Comparison of ENCODE assay signal across 9 cellular contexts in the genomic region with DNA sequence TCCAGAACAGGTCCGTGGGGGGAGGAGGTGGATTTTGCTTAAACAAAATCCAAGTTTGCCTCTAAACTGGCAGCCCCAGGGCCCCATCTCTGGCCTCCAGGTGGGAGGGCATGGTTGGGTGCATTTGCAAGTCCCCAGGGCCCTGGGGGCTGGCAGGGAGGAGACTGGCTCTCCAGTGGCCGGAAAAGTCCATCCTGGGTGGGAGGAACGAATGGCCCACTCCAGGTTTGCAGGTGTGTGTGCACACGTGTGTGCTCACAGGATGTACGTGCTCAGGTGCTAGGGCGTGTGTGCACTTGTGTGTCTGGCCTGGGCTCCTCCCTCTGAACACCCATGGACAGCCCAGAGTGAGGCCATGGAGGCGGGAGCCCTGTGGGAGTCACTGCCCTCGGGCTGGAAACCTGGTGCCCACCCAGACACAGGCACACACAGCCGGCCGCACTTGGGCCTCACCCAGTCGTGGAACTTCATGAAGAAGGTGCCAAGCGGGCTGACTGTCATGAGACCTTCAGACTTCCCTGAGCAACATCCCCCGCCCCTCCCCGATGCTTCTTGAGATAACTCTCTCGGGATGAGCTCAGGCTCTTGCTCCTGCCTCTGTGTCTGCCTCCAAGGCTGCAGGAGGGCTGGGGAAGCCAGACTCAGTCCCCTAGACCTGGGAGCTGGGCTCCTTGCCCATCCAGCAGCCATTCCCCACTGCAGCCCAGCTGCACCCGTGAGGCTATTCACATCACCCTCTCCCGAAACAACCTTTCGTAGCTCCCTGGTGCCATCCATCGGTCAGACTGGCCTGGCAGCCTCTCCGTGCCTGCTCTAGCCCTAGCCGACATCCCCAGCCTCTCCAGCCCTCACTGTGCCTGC. TPM values are rescaled to one million over a fixed set of nuclear protein-coding genes. Genes with fewer than 3 reads are reported as not detected.
DNase-seq lines count a peak whose midpoint lies in the region; ATAC-seq and TF ChIP-seq lines count a peak whose summit lies in the region.
"Had no signal": no experiment of that assay in that cellular context is flagged by ENCODE, and none has a peak within 500 bp of the region (broad histone marks: within the 10 kb centered on the region; RNA-seq: fewer than 3 reads in every experiment).

No MANE protein-coding gene starts in this region.

- H3K4me3 Mint-ChIP-seq in T-helper 17 cell = no peak overlapping the region
- no peak overlapping the region for H3K4me3 Mint-ChIP-seq in activated CD4-positive, alpha-beta T cell treated with anti-CD3 and anti-CD28 coated beads, Interleukin-2, amount 10 ng/mL, durations not matched to agents 7 days and 5 days

- TF ChIP-seq CTCF in gastroesophageal sphincter (IDR thresholded peaks at IDR 0.05) (peak in 1 of 4 experiments; percentile 36), sigmoid colon (IDR thresholded peaks at IDR 0.05) (peak in 1 of 4 experiments; percentile 23)

- POLR2A ChIA-PET in activated CD4-positive, alpha-beta T cell treated with anti-CD3 and anti-CD28 coated beads, Interleukin-2, amount 10 ng/mL, durations not matched to agents 7 days and 5 days (lab: Charles Lee) = no interaction called here

- H3K9me3 ChIP-seq in gastroesophageal sphincter (no peaks in the 10 kb centered on the region), sigmoid colon (no peaks in the 10 kb centered on the region), T-helper 17 cell (ENCODE audit: control insufficient read depth, low read length, poor library complexity, severe bottlenecking) (no peaks in the 10 kb centered on the region)

- TF ChIP-seq POLR2A in gastroesophageal sphincter (IDR thresholded peaks at IDR 0.05) (no peak), sigmoid colon (IDR thresholded peaks at IDR 0.05) (no peak)

- no peak for ATAC-seq in gastroesophageal sphincter
- ATAC-seq in T-helper 17 cell = no peak
- no peak for ATAC-seq in GM18907 (IDR thresholded peaks at IDR 0.05; ENCODE audit: unreplicated experiment)

- H3K27ac Mint-ChIP-seq in T-helper 17 cell = no peak overlapping the region
- no peak overlapping the region for H3K27ac Mint-ChIP-seq in activated CD4-positive, alpha-beta T cell treated with anti-CD3 and anti-CD28 coated beads, Interleukin-2, amount 10 ng/mL, durations not matched to agents 7 days and 5 days

- H3K36me3 ChIP-seq in gastroesophageal sphincter (no peaks in the 10 kb centered on the region), sigmoid colon (no peaks in the 10 kb centered on the region)

- H3K4me1 Mint-ChIP-seq in T-helper 17 cell = no peaks in the 10 kb centered on the region
- H3K4me1 Mint-ChIP-seq in activated CD4-positive, alpha-beta T cell treated with anti-CD3 and anti-CD28 coated beads, Interleukin-2, amount 10 ng/mL, durations not matched to agents 7 days and 5 days = no peaks in the 10 kb centered on the region

- H3K27me3 ChIP-seq in gastroesophageal sphincter (no peaks in the 10 kb centered on the region), sigmoid colon (no peaks in the 10 kb centered on the region)

- intact Hi-C loops in sigmoid colon (cut with DNase I) = loop anchor here (1.0 kb wide), 1 partner anchor 53 kb away; the partner anchor contains the start of gene CDCA4

- H3K4me1 ChIP-seq in gastroesophageal sphincter (peaks cover 9 to 98% (median 64%) of the 10 kb centered on the region in 3 donors), sigmoid colon (peaks cover 0 to 82% (median 80%) of the 10 kb centered on the region in 4 donors)

- 9 to 17% methylated on average over 1 to 6 of the region's 21 CpGs for WGBS in gastroesophageal sphincter (ENCODE audit: low coverage in 1 of 2), 2 donors
- 33 to 58% methylated on average over 21 of the region's 21 CpGs for WGBS in sigmoid colon, 2 donors

- no peaks in the 10 kb centered on the region for H3K9me3 Mint-ChIP-seq in activated CD4-positive, alpha-beta T cell treated with anti-CD3 and anti-CD28 coated beads, Interleukin-2, amount 10 ng/mL, durations not matched to agents 7 days and 5 days

- peak; percentile 72 for DNase-seq in GM03348 (ENCODE audit: low spot score)
- peak; percentile 49 for DNase-seq in RPMI7951 (ENCODE audit: low read depth)
- DNase-seq in sigmoid colon = peak; percentile 88
- no peak for DNase-seq in T-helper 17 cell
- DNase-seq in activated CD4-positive, alpha-beta T cell treated with anti-CD3 and anti-CD28 coated beads, Interleukin-2, amount 10 ng/mL, durations not matched to agents 7 days and 5 days = no peak
- no peak for DNase-seq in activated CD4-positive, alpha-beta T cell treated with anti-CD3 and anti-CD28 coated beads, Interleukin-2, amount 50 U/mL, for 1 hour
- DNase-seq: activated CD8-positive, alpha-beta memory T cell treated with anti-CD3 and anti-CD28 coated beads, Interleukin-2, amount 50 U/mL, for 4 hours had no signal

- peak overlapping the region; percentile 39 to 62 for H3K4me3 ChIP-seq in gastroesophageal sphincter
- peak overlapping the region; percentile 49 to 64 (median 56) for H3K4me3 ChIP-seq in sigmoid colon

- TF ChIP-seq EP300 in gastroesophageal sphincter (IDR thresholded peaks at IDR 0.05) = no peak
- TF ChIP-seq EP300 in sigmoid colon (IDR thresholded peaks at IDR 0.05) = no peak

- H3K27ac ChIP-seq in gastroesophageal sphincter = peak overlapping the region; percentile 90 to 98 (median 95)
- H3K27ac ChIP-seq in sigmoid colon = peak overlapping the region; percentile 90 to 97 (median 96)

- CTCF ChIA-PET in activated CD4-positive, alpha-beta T cell treated with anti-CD3 and anti-CD28 coated beads, Interleukin-2, amount 10 ng/mL, durations not matched to agents 7 days and 5 days (lab: Charles Lee) = interaction anchor here (8.4 kb wide), 1 partner anchor 76 kb away, joined by 94 read pairs; no protein-coding TSS in a partner anchor

- peaks cover 2% of the 10 kb centered on the region for H3K36me3 Mint-ChIP-seq in T-helper 17 cell (ENCODE audit: low read depth)
- H3K36me3 Mint-ChIP-seq in activated CD4-positive, alpha-beta T cell treated with anti-CD3 and anti-CD28 coated beads, Interleukin-2, amount 10 ng/mL, durations not matched to agents 7 days and 5 days (ENCODE audit: low read depth) = no peaks in the 10 kb centered on the region

- peaks cover 18% of the 10 kb centered on the region for H3K27me3 Mint-ChIP-seq in T-helper 17 cell
- H3K27me3 Mint-ChIP-seq in activated CD4-positive, alpha-beta T cell treated with anti-CD3 and anti-CD28 coated beads, Interleukin-2, amount 10 ng/mL, durations not matched to agents 7 days and 5 days = peaks cover 3% of the 10 kb centered on the region

RNA-seq across cellular contexts. Expression of gene AHNAK2, which starts 9.4 kb away (rescaled TPM):
- 3.6 and 3.7 TPM in 2 replicates for total RNA-seq in RPMI7951 (2014; rRNA removed; shearing (Covaris generic))
- 100 to 1,000 TPM; 105 to 529 (median 239) TPM for total RNA-seq in gastroesophageal sphincter
- 100 to 1,000 TPM in 3 of 4 donors, 10 to 100 TPM in 1; 81.9 to 218 (median 129) TPM for total RNA-seq in sigmoid colon
- polyA plus RNA-seq in sigmoid colon = 10 to 100 TPM in 1 of 3 donors, 1 to 10 TPM in 1, under 1 TPM in 1; 0.23 to 12.4 (median 2.4) TPM
- not detected for total RNA-seq in T-helper 17 cell
- not detected for total RNA-seq in activated CD4-positive, alpha-beta T cell treated with anti-CD3 and anti-CD28 coated beads, Interleukin-2, amount 10 ng/mL, durations not matched to agents 7 days and 5 days

RNA-seq across cellular contexts. Expression of gene CLBA1, which starts 16.8 kb away (rescaled TPM):
- total RNA-seq in RPMI7951 (2014; rRNA removed; shearing (Covaris generic)) = 3.9 and 8.2 TPM in 2 replicates
- total RNA-seq in gastroesophageal sphincter (1 to 10 TPM; 2.4 to 8.8 (median 5.8) TPM), sigmoid colon (1 to 10 TPM; 3.2 to 5.1 (median 3.6) TPM), T-helper 17 cell (1 to 10 TPM; 1.6 to 4.4 TPM)
- 1 to 10 TPM; 2.8 to 8.4 (median 3.0) TPM for polyA plus RNA-seq in sigmoid colon
- under 1 TPM; 0.60 to 0.77 TPM for total RNA-seq in activated CD4-positive, alpha-beta T cell treated with anti-CD3 and anti-CD28 coated beads, Interleukin-2, amount 10 ng/mL, durations not matched to agents 7 days and 5 days

RNA-seq across cellular contexts. Expression of gene PLD4, which starts 44.1 kb away (rescaled TPM):
- not detected in 2 replicates for total RNA-seq in RPMI7951 (2014; rRNA removed; shearing (Covaris generic))
- total RNA-seq in gastroesophageal sphincter (under 1 TPM in 3 of 4 donors, not detected in 1; under 0.01 to 0.42 (median 0.31) TPM), sigmoid colon (1 to 10 TPM in 1 of 4 donors, under 1 TPM in 3; 0.28 to 1.5 (median 0.60) TPM), T-helper 17 cell (1 to 10 TPM; 1.1 to 4.0 TPM)
- 1 to 10 TPM in 1 of 3 donors, not detected in 2; 7.1 TPM for polyA plus RNA-seq in sigmoid colon
- total RNA-seq in activated CD4-positive, alpha-beta T cell treated with anti-CD3 and anti-CD28 coated beads, Interleukin-2, amount 10 ng/mL, durations not matched to agents 7 days and 5 days = not detected

RNA-seq across cellular contexts. Expression of gene CDCA4, which starts 52.1 kb away (rescaled TPM):
- 39.0 and 42.3 TPM in 2 replicates for total RNA-seq in RPMI7951 (2014; rRNA removed; shearing (Covaris generic))
- 1 to 10 TPM; 5.8 to 7.8 (median 6.2) TPM for total RNA-seq in gastroesophageal sphincter
- 1 to 10 TPM; 5.0 to 7.6 (median 5.6) TPM for total RNA-seq in sigmoid colon
- 10 to 100 TPM in 1 of 3 donors, 1 to 10 TPM in 2; 2.4 to 11.3 (median 3.9) TPM for polyA plus RNA-seq in sigmoid colon
- total RNA-seq in T-helper 17 cell = 10 to 100 TPM; 16.1 to 18.4 TPM
- total RNA-seq in activated CD4-positive, alpha-beta T cell treated with anti-CD3 and anti-CD28 coated beads, Interleukin-2, amount 10 ng/mL, durations not matched to agents 7 days and 5 days = 10 to 100 TPM; 53.0 to 56.6 TPM

Comparison
In these comparisons a context has a peak if more than half of its experiments do, and no peak if none do; other contexts are left out.
1. DNase-seq: peak in GM03348 (single experiment), RPMI7951 (single experiment) and sigmoid colon (single experiment); none in T-helper 17 cell (0 of 3), activated CD4-positive, alpha-beta T cell treated with anti-CD3 and anti-CD28 coated beads, Interleukin-2, amount 10 ng/mL, durations not matched to agents 7 days and 5 days (single experiment) and activated CD4-positive, alpha-beta T cell treated with anti-CD3 and anti-CD28 coated beads, Interleukin-2, amount 50 U/mL, for 1 hour (single experiment).
2. RNA of gene AHNAK2, which starts 9.4 kb away (total RNA-seq): 105 to 529 TPM in gastroesophageal sphincter and 81.9 to 218 TPM in sigmoid colon; 3.6 to 3.7 TPM in RPMI7951, not detected in T-helper 17 cell and not detected in activated CD4-positive, alpha-beta T cell treated with anti-CD3 and anti-CD28 coated beads, Interleukin-2, amount 10 ng/mL, durations not matched to agents 7 days and 5 days; every median in the first group is over 10 times any median in the second.